ENCODE assay signal across 2 cellular contexts in genomic region chr17:28216032-28216431, GRCh38.
TF ChIP-seq lines count a peak whose summit lies in the region.

No MANE protein-coding gene starts in this region.

TF ChIP-seq in IMR-90, 13 proteins besides CTCF, POLR2A, EP300 and RAD21 (continued from another document):
- TF ChIP-seq MAFK (IDR thresholded peaks at IDR 0.05; ENCODE audit: low read depth, low read length) (no peak), ELK1 (IDR thresholded peaks at IDR 0.05; ENCODE audit: borderline replicate concordance, low read depth, low read length) (no peak), CEBPB (IDR thresholded peaks at IDR 0.05; ENCODE audit: low read depth, low read length) (no peak), CHD1 (IDR thresholded peaks at IDR 0.05; ENCODE audit: low read depth, low read length) (no peak), NFE2L2 (IDR thresholded peaks at IDR 0.05; ENCODE audit: low read depth, low read length) (no peak), BHLHE40 (IDR thresholded peaks at IDR 0.05; ENCODE audit: low read depth, low read length) (no peak), RCOR1 (IDR thresholded peaks at IDR 0.05; ENCODE audit: insufficient replicate concordance, low read length) (no peak), RFX5 (IDR thresholded peaks at IDR 0.05; ENCODE audit: low read depth, low read length) (no peak), SMC3 (IDR thresholded peaks at IDR 0.05; ENCODE audit: low read depth, low read length) (no peak), MXI1 (IDR thresholded peaks at IDR 0.05; ENCODE audit: borderline replicate concordance, low read depth, low read length) (no peak), USF2 (IDR thresholded peaks at IDR 0.05; ENCODE audit: low read depth, low read length) (no peak), FOS (IDR thresholded peaks at IDR 0.05; ENCODE audit: low read depth, low read length) (no peak)
TF ChIP-seq in IMR-90: peak in this region for 0.

TF ChIP-seq in GM12878, 131 proteins besides CTCF, POLR2A, EP300 and RAD21 (continued from another document):
- no peak for TF ChIP-seq CBFB (IDR thresholded peaks at IDR 0.05; ENCODE audit: low read depth)
